ENCODE assay signal across 36 cellular contexts in genomic region chr1:194369622-194370021, GRCh38.
"Had no signal": no experiment of that assay in that cellular context is flagged by ENCODE, and none has a peak within 500 bp of the region (broad histone marks: within the 10 kb centered on the region; RNA-seq: fewer than 3 reads in every experiment).

No MANE protein-coding gene starts in this region.

- H3K27me3 ChIP-seq: adrenal gland, breast epithelium, cardiac muscle cell, esophagus squamous epithelium, gastroesophageal sphincter, heart right ventricle, hepatocyte had no signal

- H3K4me3 ChIP-seq: adrenal gland, breast epithelium, cardiac muscle cell, esophagus squamous epithelium, gastroesophageal sphincter, heart right ventricle, hepatocyte had no signal

- H3K9me3 ChIP-seq: adrenal gland, breast epithelium, esophagus squamous epithelium, gastroesophageal sphincter had no signal

- DNase-seq: activated CD4-positive, alpha-beta memory T cell treated with anti-CD3 and anti-CD28 coated beads for 36 hours; activated CD4-positive, alpha-beta T cell treated with anti-CD3 and anti-CD28 coated beads for 36 hours; activated CD4-positive, alpha-beta T cell treated with anti-CD3 and anti-CD28 coated beads, Interleukin-2, amount 10 ng/mL, durations not matched to agents 24 days and 14 days; activated CD4-positive, CD25-positive, alpha-beta regulatory T cell; activated CD4-positive, CD25-positive, alpha-beta regulatory T cell treated with anti-CD3 and anti-CD28 coated beads, Interleukin-2, amount 50 U/mL, for 72 hours; activated CD8-positive, alpha-beta memory T cell treated with anti-CD3 and anti-CD28 coated beads, Interleukin-2, amount 10 ng/mL, durations not matched to agents 7 days and 5 days; activated CD8-positive, alpha-beta memory T cell treated with anti-CD3 and anti-CD28 coated beads, Interleukin-2, amount 50 U/mL, for 4 hours; activated CD8-positive, alpha-beta T cell treated with anti-CD3 and anti-CD28 coated beads, Interleukin-2, amount 10 ng/mL, durations not matched to agents 7 days and 5 days; activated effector memory CD4-positive, alpha-beta T cell treated with anti-CD3 and anti-CD28 coated beads, Interleukin-2, amount 50 U/mL, for 16 hours; activated naive CD4-positive, alpha-beta T cell treated with anti-CD3 and anti-CD28 coated beads for 36 hours; activated naive CD8-positive, alpha-beta T cell treated with anti-CD3 and anti-CD28 coated beads for 36 hours; activated naive CD8-positive, alpha-beta T cell treated with anti-CD3 and anti-CD28 coated beads, Interleukin-2, amount 50 U/mL, for 24 hours; activated T-cell treated with anti-CD3 and anti-CD28 coated beads, Interleukin-2, amount 50 U/mL, for 1 hour; activated T-cell treated with anti-CD3 and anti-CD28 coated beads, Interleukin-2, amount 50 U/mL, for 48 hours; adrenal gland; amygdala; aorta; cortex of kidney; effector CD8-positive, alpha-beta T cell; esophagus squamous epithelium; foreskin melanocyte; heart right ventricle; T-helper 2 cell had no signal

- H2AFZ ChIP-seq: hepatocyte had no signal

- H3K27ac Mint-ChIP-seq: activated CD4-positive, alpha-beta memory T cell treated with anti-CD3 and anti-CD28 coated beads for 36 hours; activated CD4-positive, alpha-beta T cell treated with anti-CD3 and anti-CD28 coated beads for 36 hours; activated CD4-positive, alpha-beta T cell treated with anti-CD3 and anti-CD28 coated beads, Interleukin-2, amount 10 ng/mL, durations not matched to agents 24 days and 14 days; activated CD8-positive, alpha-beta memory T cell treated with anti-CD3 and anti-CD28 coated beads, Interleukin-2, amount 10 ng/mL, durations not matched to agents 7 days and 5 days; activated CD8-positive, alpha-beta T cell treated with anti-CD3 and anti-CD28 coated beads, Interleukin-2, amount 10 ng/mL, durations not matched to agents 7 days and 5 days; activated naive CD4-positive, alpha-beta T cell treated with anti-CD3 and anti-CD28 coated beads for 36 hours; activated naive CD4-positive, alpha-beta T cell treated with anti-CD3 and anti-CD28 coated beads, Interleukin-2, amount 50 U/mL, for 24 hours; activated naive CD8-positive, alpha-beta T cell treated with anti-CD3 and anti-CD28 coated beads for 36 hours; activated naive CD8-positive, alpha-beta T cell treated with anti-CD3 and anti-CD28 coated beads, Interleukin-2, amount 50 U/mL, for 24 hours; activated T-helper 1 cell treated with anti-CD3 and anti-CD28 coated beads, Interleukin-12 subunit alpha, Interleukin-12 subunit beta, Interleukin-2, Interleukin-4 antibody, amounts not matched to agents 30 ng/mL and 10 ng/mL and 1 ng/mL, durations not matched to agents 14 hours and 24 hours and 36 hours; activated T-helper 2 cell treated with anti-CD3 and anti-CD28 coated beads, Interferon-gamma antibody, Interleukin-2, Interleukin-4, amounts not matched to agents 10 μg/mL and 5 μg/mL and 100 μg/mL, durations not matched to agents 14 hours and 24 hours and 36 hours; brain had no signal

- H3K9me3 Mint-ChIP-seq: activated CD4-positive, alpha-beta memory T cell treated with anti-CD3 and anti-CD28 coated beads for 36 hours; activated CD4-positive, alpha-beta T cell treated with anti-CD3 and anti-CD28 coated beads, Interleukin-2, amount 10 ng/mL, durations not matched to agents 24 days and 14 days; activated naive CD4-positive, alpha-beta T cell treated with anti-CD3 and anti-CD28 coated beads for 36 hours; activated naive CD4-positive, alpha-beta T cell treated with anti-CD3 and anti-CD28 coated beads, Interleukin-2, amount 50 U/mL, for 24 hours; activated naive CD8-positive, alpha-beta T cell treated with anti-CD3 and anti-CD28 coated beads for 36 hours; activated naive CD8-positive, alpha-beta T cell treated with anti-CD3 and anti-CD28 coated beads, Interleukin-2, amount 50 U/mL, for 24 hours; activated T-helper 1 cell treated with anti-CD3 and anti-CD28 coated beads, Interleukin-12 subunit alpha, Interleukin-12 subunit beta, Interleukin-2, Interleukin-4 antibody, amounts not matched to agents 30 ng/mL and 10 ng/mL and 1 ng/mL, durations not matched to agents 14 hours and 24 hours and 36 hours; activated T-helper 2 cell treated with anti-CD3 and anti-CD28 coated beads, Interferon-gamma antibody, Interleukin-2, Interleukin-4, amounts not matched to agents 10 μg/mL and 5 μg/mL and 100 μg/mL, durations not matched to agents 14 hours and 24 hours and 36 hours; central memory CD8-positive, alpha-beta T cell had no signal

- H3K4me1 Mint-ChIP-seq: activated CD4-positive, alpha-beta T cell treated with anti-CD3 and anti-CD28 coated beads for 36 hours; activated CD4-positive, alpha-beta T cell treated with anti-CD3 and anti-CD28 coated beads, Interleukin-2, amount 10 ng/mL, durations not matched to agents 24 days and 14 days; activated CD8-positive, alpha-beta memory T cell treated with anti-CD3 and anti-CD28 coated beads, Interleukin-2, amount 10 ng/mL, durations not matched to agents 7 days and 5 days; activated naive CD4-positive, alpha-beta T cell treated with anti-CD3 and anti-CD28 coated beads, Interleukin-2, amount 50 U/mL, for 24 hours; activated naive CD8-positive, alpha-beta T cell treated with anti-CD3 and anti-CD28 coated beads for 36 hours; activated naive CD8-positive, alpha-beta T cell treated with anti-CD3 and anti-CD28 coated beads, Interleukin-2, amount 50 U/mL, for 24 hours; brain; central memory CD8-positive, alpha-beta T cell had no signal

- H3K36me3 ChIP-seq: adrenal gland, breast epithelium, cardiac muscle cell, esophagus squamous epithelium, gastroesophageal sphincter, heart right ventricle had no signal

- H3K36me3 Mint-ChIP-seq: activated CD4-positive, alpha-beta memory T cell treated with anti-CD3 and anti-CD28 coated beads for 36 hours; activated CD8-positive, alpha-beta memory T cell treated with anti-CD3 and anti-CD28 coated beads, Interleukin-2, amount 10 ng/mL, durations not matched to agents 7 days and 5 days; activated naive CD4-positive, alpha-beta T cell treated with anti-CD3 and anti-CD28 coated beads, Interleukin-2, amount 50 U/mL, for 24 hours; activated naive CD8-positive, alpha-beta T cell treated with anti-CD3 and anti-CD28 coated beads for 36 hours; brain had no signal

- H3K4me3 Mint-ChIP-seq: activated CD4-positive, alpha-beta memory T cell treated with anti-CD3 and anti-CD28 coated beads for 36 hours; activated CD4-positive, alpha-beta T cell treated with anti-CD3 and anti-CD28 coated beads for 36 hours; activated CD4-positive, alpha-beta T cell treated with anti-CD3 and anti-CD28 coated beads, Interleukin-2, amount 10 ng/mL, durations not matched to agents 24 days and 14 days; activated CD8-positive, alpha-beta memory T cell treated with anti-CD3 and anti-CD28 coated beads, Interleukin-2, amount 10 ng/mL, durations not matched to agents 7 days and 5 days; activated CD8-positive, alpha-beta T cell treated with anti-CD3 and anti-CD28 coated beads, Interleukin-2, amount 10 ng/mL, durations not matched to agents 7 days and 5 days; activated naive CD4-positive, alpha-beta T cell treated with anti-CD3 and anti-CD28 coated beads for 36 hours; activated naive CD4-positive, alpha-beta T cell treated with anti-CD3 and anti-CD28 coated beads, Interleukin-2, amount 50 U/mL, for 24 hours; activated naive CD8-positive, alpha-beta T cell treated with anti-CD3 and anti-CD28 coated beads for 36 hours; activated naive CD8-positive, alpha-beta T cell treated with anti-CD3 and anti-CD28 coated beads, Interleukin-2, amount 50 U/mL, for 24 hours; activated T-helper 1 cell treated with anti-CD3 and anti-CD28 coated beads, Interleukin-12 subunit alpha, Interleukin-12 subunit beta, Interleukin-2, Interleukin-4 antibody, amounts not matched to agents 30 ng/mL and 10 ng/mL and 1 ng/mL, durations not matched to agents 14 hours and 24 hours and 36 hours; brain; central memory CD8-positive, alpha-beta T cell had no signal

- FAIRE-seq: colon, endometrium, endothelial cell of umbilical vein had no signal

- H3K27me3 Mint-ChIP-seq: activated CD4-positive, alpha-beta T cell treated with anti-CD3 and anti-CD28 coated beads, Interleukin-2, amount 10 ng/mL, durations not matched to agents 24 days and 14 days; activated CD8-positive, alpha-beta memory T cell treated with anti-CD3 and anti-CD28 coated beads, Interleukin-2, amount 10 ng/mL, durations not matched to agents 7 days and 5 days; activated naive CD4-positive, alpha-beta T cell treated with anti-CD3 and anti-CD28 coated beads, Interleukin-2, amount 50 U/mL, for 24 hours; brain; central memory CD8-positive, alpha-beta T cell had no signal

- ATAC-seq: activated CD4-positive, alpha-beta T cell treated with anti-CD3 and anti-CD28 coated beads for 36 hours; activated CD8-positive, alpha-beta memory T cell treated with anti-CD3 and anti-CD28 coated beads, Interleukin-2, amount 10 ng/mL, durations not matched to agents 7 days and 5 days; activated CD8-positive, alpha-beta T cell treated with anti-CD3 and anti-CD28 coated beads, Interleukin-2, amount 10 ng/mL, durations not matched to agents 7 days and 5 days; activated naive CD8-positive, alpha-beta T cell treated with anti-CD3 and anti-CD28 coated beads, Interleukin-2, amount 50 U/mL, for 24 hours; gastroesophageal sphincter; heart right ventricle had no signal

- H3K4me2 ChIP-seq: hepatocyte had no signal

- H3K4me1 ChIP-seq: adrenal gland, breast epithelium, esophagus squamous epithelium, gastroesophageal sphincter, heart right ventricle had no signal

- H3K79me2 ChIP-seq: hepatocyte had no signal

- H3K27ac ChIP-seq: adrenal gland, breast epithelium, cardiac muscle cell, epithelial cell of prostate, esophagus squamous epithelium, gastroesophageal sphincter, heart right ventricle, hepatocyte had no signal
